ENCODE assay signal across 9 cellular contexts in genomic region chr1:219872538-219872937, GRCh38. TPM values are rescaled to one million over a fixed set of nuclear protein-coding genes. Genes with fewer than 3 reads are reported as not detected.
"Had no signal": no experiment of that assay in that cellular context is flagged by ENCODE, and none has a peak within 500 bp of the region (broad histone marks: within the 10 kb centered on the region; RNA-seq: fewer than 3 reads in every experiment).

No MANE protein-coding gene starts in this region.

RNA-seq across cellular contexts. Expression of gene SLC30A10, which starts 55.8 kb away (rescaled TPM):
- total RNA-seq: naive thymus-derived CD4-positive, alpha-beta T cell; natural killer cell; omental fat pad; posterior vena cava; right atrium auricular region; smooth muscle cell; spleen; upper lobe of right lung had no signal
- polyA plus RNA-seq: naive thymus-derived CD4-positive, alpha-beta T cell; smooth muscle cell; urinary bladder had no signal
